ENCODE assay signal across 8 cellular contexts in genomic region chr1:21302747-21303715, GRCh38. TPM values are rescaled to one million over a fixed set of nuclear protein-coding genes. Genes with fewer than 3 reads are reported as not detected.
DNase-seq lines count a peak whose midpoint lies in the region; ATAC-seq and TF ChIP-seq lines count a peak whose summit lies in the region.

No MANE protein-coding gene starts in this region.

- ATAC-seq in activated T-cell treated with anti-CD3 and anti-CD28 coated beads, Interleukin-2, amount 50 U/mL, for 72 hours (replicated peaks in 1 of 2), result no peak
- ATAC-seq in activated B cell treated with CpG ODN at 0.5 μM for 24 hours (ENCODE audit: low read depth), result no peak
- peak; percentile 10 to 40 for ATAC-seq in right cardiac atrium

- peaks cover 70% of the 10 kb centered on the region for H3K4me1 Mint-ChIP-seq in activated T-cell treated with anti-CD3 and anti-CD28 coated beads, Interleukin-2, amount 50 U/mL, for 72 hours (ENCODE audit: low read depth)
- H3K4me1 Mint-ChIP-seq in activated B cell treated with CpG ODN at 0.5 μM for 24 hours (peaks cover 74% of the 10 kb centered on the region), immature natural killer cell (peaks cover 34 to 43% of the 10 kb centered on the region in 2 donors)

- no peak for TF ChIP-seq CTCF in activated B cell treated with CpG ODN at 0.5 μM for 24 hours (IDR thresholded peaks at IDR 0.05)
- TF ChIP-seq CTCF in transverse colon (IDR thresholded peaks at IDR 0.05), result no peak
- TF ChIP-seq CTCF in MM.1S (IDR thresholded peaks at IDR 0.05; ENCODE audit: low read length), result no peak

- H3K9me2 ChIP-seq in MM.1S (replicated peaks; ENCODE audit: insufficient read depth, low read length), result no peaks in the 10 kb centered on the region

- H3K9me3 ChIP-seq in right cardiac atrium (ENCODE audit: control insufficient read depth, low read length) (no peaks in the 10 kb centered on the region), transverse colon (no peaks in the 10 kb centered on the region), MM.1S (replicated peaks; ENCODE audit: insufficient read depth, low read length) (no peaks in the 10 kb centered on the region)

- no peak for TF ChIP-seq EP300 in transverse colon (IDR thresholded peaks at IDR 0.05; ENCODE audit: low read depth)

- POLR2A ChIA-PET in activated B cell treated with CpG ODN at 0.5 μM for 24 hours (lab: Charles Lee), result interaction anchor here (0.6 to 1.3 kb wide), 5 partner anchors 11 to 49 kb away, joined by 3 to 5 read pairs (median 3); no protein-coding TSS in a partner anchor

- peaks cover 73% of the 10 kb centered on the region for H3K79me2 ChIP-seq in MM.1S (ENCODE audit: low read length)

- H3K4me1 ChIP-seq in right cardiac atrium (ENCODE audit: control insufficient read depth, insufficient read depth, low read length) (peaks cover 16% of the 10 kb centered on the region), transverse colon (peaks cover 42 to 82% (median 43%) of the 10 kb centered on the region in 4 donors), MM.1S (ENCODE audit: low read length) (no peaks in the 10 kb centered on the region)

- no peaks in the 10 kb centered on the region for H3K9me3 Mint-ChIP-seq in activated T-cell treated with anti-CD3 and anti-CD28 coated beads, Interleukin-2, amount 50 U/mL, for 72 hours
- H3K9me3 Mint-ChIP-seq in activated B cell treated with CpG ODN at 0.5 μM for 24 hours (no peaks in the 10 kb centered on the region), immature natural killer cell (no peaks in the 10 kb centered on the region)

- peak overlapping the region; percentile 56 for H3K27ac Mint-ChIP-seq in activated T-cell treated with anti-CD3 and anti-CD28 coated beads, Interleukin-2, amount 50 U/mL, for 72 hours
- H3K27ac Mint-ChIP-seq in activated B cell treated with CpG ODN at 0.5 μM for 24 hours (peak overlapping the region; percentile 66), immature natural killer cell (no peak overlapping the region)

- peaks cover 3% of the 10 kb centered on the region in 2 donors for H3K36me3 Mint-ChIP-seq in activated T-cell treated with anti-CD3 and anti-CD28 coated beads, Interleukin-2, amount 50 U/mL, for 72 hours (ENCODE audit: insufficient read depth in 2 of 2)
- H3K36me3 Mint-ChIP-seq in activated B cell treated with CpG ODN at 0.5 μM for 24 hours (ENCODE audit: low read depth), result peaks cover 28% of the 10 kb centered on the region
- peaks cover 0 to 3% (median 0%) of the 10 kb centered on the region in 3 donors for H3K36me3 Mint-ChIP-seq in immature natural killer cell

- H3K36me3 ChIP-seq in transverse colon (no peaks in the 10 kb centered on the region), MM.1S (replicated peaks; ENCODE audit: insufficient read depth, low read length) (no peaks in the 10 kb centered on the region)

- H4K20me1 ChIP-seq in MM.1S (ENCODE audit: insufficient read depth, low read length), result no peaks in the 10 kb centered on the region

- H3F3A ChIP-seq in MM.1S (ENCODE audit: insufficient read depth, low read length), result no peaks in the 10 kb centered on the region

- no peaks in the 10 kb centered on the region for H3K27me3 Mint-ChIP-seq in activated T-cell treated with anti-CD3 and anti-CD28 coated beads, Interleukin-2, amount 50 U/mL, for 72 hours (ENCODE audit: low read depth)
- H3K27me3 Mint-ChIP-seq in activated B cell treated with CpG ODN at 0.5 μM for 24 hours (no peaks in the 10 kb centered on the region), immature natural killer cell (ENCODE audit: low read depth in 3 of 3) (peaks cover 0 to 1% (median 0%) of the 10 kb centered on the region in 3 donors)

- no peak overlapping the region for H3K4me3 Mint-ChIP-seq in activated T-cell treated with anti-CD3 and anti-CD28 coated beads, Interleukin-2, amount 50 U/mL, for 72 hours
- no peak overlapping the region for H3K4me3 Mint-ChIP-seq in activated B cell treated with CpG ODN at 0.5 μM for 24 hours
- H3K4me3 Mint-ChIP-seq in immature natural killer cell, result no peak overlapping the region

- H3K27ac ChIP-seq in right cardiac atrium (ENCODE audit: low read length) (no peak overlapping the region), transverse colon (peak overlapping the region; percentile 27 to 59 (median 49)), MM.1S (ENCODE audit: low read length) (no peak overlapping the region)

- DNase-seq in activated T-cell treated with anti-CD3 and anti-CD28 coated beads, Interleukin-2, amount 50 U/mL, for 72 hours, result no peak
- DNase-seq in activated T-cell treated with anti-CD3 and anti-CD28 coated beads, Interleukin-2, amount 50 U/mL, for 48 hours, result no peak
- DNase-seq in activated B cell treated with CpG ODN at 0.5 μM for 24 hours (no peak), right cardiac atrium (peak in 2 of 3 donors; percentile 60 to 67), transverse colon (peak; percentile 84), NCI-H1048 (lab: John Stamatoyannopoulos, UW) (no peak), MM.1S (no peak), immature natural killer cell (no peak)

- H3K9ac ChIP-seq in MM.1S (ENCODE audit: low read length), result no peak overlapping the region

- no peak overlapping the region for H3K4me2 ChIP-seq in MM.1S (ENCODE audit: low read depth, low read length)

- H3K4me3 ChIP-seq in right cardiac atrium (ENCODE audit: low read length) (no peak overlapping the region), transverse colon (no peak overlapping the region), MM.1S (ENCODE audit: low read length) (no peak overlapping the region)

- TF ChIP-seq POLR2A in transverse colon (IDR thresholded peaks at IDR 0.05), result no peak

- H3K27me3 ChIP-seq in right cardiac atrium (ENCODE audit: control insufficient read depth, insufficient read depth), result no peaks in the 10 kb centered on the region
- no peaks in the 10 kb centered on the region for H3K27me3 ChIP-seq in transverse colon
- no peaks in the 10 kb centered on the region for H3K27me3 ChIP-seq in MM.1S (replicated peaks; ENCODE audit: insufficient read depth, low read length)

- no peak overlapping the region for H2AFZ ChIP-seq in MM.1S (ENCODE audit: low read length)

- intact Hi-C loops in activated B cell treated with CpG ODN at 0.5 μM for 24 hours (cut with micrococcal nuclease), result no loop called here
- intact Hi-C loops in right cardiac atrium (cut with DNase I), result no loop called here
- intact Hi-C loops in transverse colon (cut with DNase I; ENCODE audit: low total_unique reads), result no loop called here

- CTCF ChIA-PET in activated B cell treated with CpG ODN at 0.5 μM for 24 hours (lab: Charles Lee), result interaction anchor here (0.7 to 1.4 kb wide), 2 partner anchors 21 to 48 kb away, joined by 3 read pairs; no protein-coding TSS in a partner anchor

- WGBS in right cardiac atrium, result 56% methylated on average over 11 of the region's 11 CpGs
- WGBS in transverse colon (ENCODE audit: low coverage in 1 of 2), 2 donors, result 53% methylated on average over 11 of the region's 11 CpGs; no CpG with 5 or more reads in 1 of the 2 donors

- in situ Hi-C loops in transverse colon (cut with MboI; ENCODE audit: low pct_ligation_motif_present in 1 of 4, low pct_unique_long_range_greater_than_20kb in 1 of 4, low sequenced_read_pairs in 3 of 4), result no loop called here

RNA-seq across cellular contexts. Expression of gene ECE1, which starts 12.8 kb away (rescaled TPM):
- total RNA-seq in activated T-cell treated with anti-CD3 and anti-CD28 coated beads, Interleukin-2, amount 50 U/mL, for 72 hours, result 100 to 1,000 TPM; 159 to 193 TPM
- total RNA-seq in activated B cell treated with CpG ODN at 0.5 μM for 24 hours (208 and 209 TPM in 2 replicates), right cardiac atrium (100 to 1,000 TPM in 3 of 4 donors, 10 to 100 TPM in 1; 99.1 to 158 (median 114) TPM), transverse colon (100 to 1,000 TPM in 3 of 4 donors, 10 to 100 TPM in 1; 55.9 to 149 (median 112) TPM)
- polyA plus RNA-seq in right cardiac atrium (76.2 TPM), immature natural killer cell (10 to 100 TPM in 1 of 3 donors, 1 to 10 TPM in 2; 3.3 to 24.7 (median 4.3) TPM)

Comparison
In these comparisons a context has a peak if more than half of its experiments do, and no peak if none do; other contexts are left out.
1. ATAC-seq: peak in right cardiac atrium (2 of 2); none in activated T-cell treated with anti-CD3 and anti-CD28 coated beads, Interleukin-2, amount 50 U/mL, for 72 hours (0 of 2) and activated B cell treated with CpG ODN at 0.5 μM for 24 hours (single experiment).
2. DNase-seq: peak in right cardiac atrium (2 of 3) and transverse colon (single experiment); none in activated T-cell treated with anti-CD3 and anti-CD28 coated beads, Interleukin-2, amount 50 U/mL, for 72 hours (0 of 2), activated T-cell treated with anti-CD3 and anti-CD28 coated beads, Interleukin-2, amount 50 U/mL, for 48 hours (0 of 2), activated B cell treated with CpG ODN at 0.5 μM for 24 hours (single experiment), NCI-H1048 (single experiment), MM.1S (single experiment) and immature natural killer cell (0 of 3).
3. H3K27ac Mint-ChIP-seq: peak in activated T-cell treated with anti-CD3 and anti-CD28 coated beads, Interleukin-2, amount 50 U/mL, for 72 hours (single experiment) and activated B cell treated with CpG ODN at 0.5 μM for 24 hours (single experiment); none in immature natural killer cell (0 of 6).
4. H3K27ac ChIP-seq: peak in transverse colon (4 of 4); none in right cardiac atrium (single experiment) and MM.1S (single experiment).